In the genomic region with DNA sequence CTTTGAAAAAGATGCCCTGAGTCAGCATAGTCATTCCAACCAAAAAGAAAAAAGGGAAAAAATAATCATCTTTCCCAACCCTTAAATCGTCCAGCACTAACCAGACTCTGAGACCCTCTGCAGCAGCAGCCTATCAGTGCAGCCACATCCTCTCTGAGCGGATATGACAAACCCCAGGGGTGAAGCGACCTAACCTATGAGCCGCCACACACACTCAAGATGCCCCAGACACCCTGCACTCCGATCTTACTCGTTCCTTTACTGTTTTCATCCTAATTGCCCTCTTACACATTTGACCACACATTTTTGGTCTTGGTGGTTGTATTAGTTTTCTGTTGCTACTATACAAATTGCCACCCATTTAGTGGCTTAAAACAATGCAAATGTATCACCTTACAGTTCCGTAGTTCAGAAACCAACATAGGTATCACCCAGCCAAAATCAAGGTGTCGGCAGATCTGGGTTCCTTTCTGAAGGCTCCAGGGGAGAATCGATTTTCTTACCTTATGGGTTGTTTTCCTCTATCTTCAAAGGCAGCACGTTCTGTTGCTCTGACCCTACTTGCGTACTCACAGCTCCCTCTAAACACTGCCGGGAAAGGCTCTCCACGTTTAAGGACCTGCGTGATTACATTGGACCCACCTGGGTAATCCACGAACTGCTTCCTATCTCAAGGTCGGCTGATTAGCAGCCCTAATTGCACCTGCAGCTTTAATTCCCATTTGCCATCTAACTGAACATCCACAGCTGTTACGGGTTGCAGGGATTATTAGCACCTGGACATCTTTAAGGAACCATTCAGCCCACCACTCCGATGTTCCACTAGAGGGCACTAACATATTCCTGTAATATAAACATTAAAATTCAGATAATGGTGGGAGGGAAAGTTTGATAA, we compare ENCODE assay signal across 8 cellular contexts. TPM values are rescaled to one million over a fixed set of nuclear protein-coding genes. Genes with fewer than 3 reads are reported as not detected.
DNase-seq lines count a peak whose midpoint lies in the region; ATAC-seq and TF ChIP-seq lines count a peak whose summit lies in the region.

No MANE protein-coding gene starts in this region.

- peak in 2 of 3 donors; percentile 32 to 66 for DNase-seq in CD4-positive, CD25-positive, alpha-beta regulatory T cell
- DNase-seq in RPMI7951 (ENCODE audit: low read depth) (peak; percentile 29), choroid plexus epithelial cell (ENCODE audit: low read depth) (peak; percentile 58), neural crest cell (ENCODE audit: low read depth, low spot score) (no peak), NCI-H2196 (lab: John Stamatoyannopoulos, UW; ENCODE audit: unreplicated experiment) (no peak), DMS153 treated with DMSO at 0.1 percent for 48 hours (lab: John Stamatoyannopoulos, UW; ENCODE audit: unreplicated experiment) (no peak), mucosa of gallbladder (ENCODE audit: low spot score) (no peak)

- no peaks in the 10 kb centered on the region for H3K9me3 Mint-ChIP-seq in CD4-positive, CD25-positive, alpha-beta regulatory T cell
- no peaks in the 10 kb centered on the region for H3K9me3 Mint-ChIP-seq in neural crest cell

- H3K4me1 Mint-ChIP-seq in CD4-positive, CD25-positive, alpha-beta regulatory T cell: peaks cover 2 to 88% (median 39%) of the 10 kb centered on the region in 4 donors
- no peaks in the 10 kb centered on the region for H3K4me1 Mint-ChIP-seq in neural crest cell

- peak overlapping the region; percentile 66 for H3K27ac ChIP-seq in CD4-positive, CD25-positive, alpha-beta regulatory T cell (ENCODE audit: insufficient read depth, low read length, poor library complexity, severe bottlenecking)

- H3K36me3 Mint-ChIP-seq in CD4-positive, CD25-positive, alpha-beta regulatory T cell: no peaks in the 10 kb centered on the region
- H3K36me3 Mint-ChIP-seq in neural crest cell (ENCODE audit: low read depth): no peaks in the 10 kb centered on the region

- peak overlapping the region; percentile 87 to 97 (median 91) for H3K4me3 Mint-ChIP-seq in CD4-positive, CD25-positive, alpha-beta regulatory T cell
- no peak overlapping the region for H3K4me3 Mint-ChIP-seq in neural crest cell

- TF ChIP-seq CTCF in choroid plexus epithelial cell (conservative IDR thresholded peaks at IDR 0.05; ENCODE audit: low read depth, low read length): peak; percentile 78
- peak; percentile 67 for TF ChIP-seq CTCF in neural crest cell (conservative IDR thresholded peaks at IDR 0.05)

- no peaks in the 10 kb centered on the region for H3K27me3 Mint-ChIP-seq in CD4-positive, CD25-positive, alpha-beta regulatory T cell
- peaks cover 2% of the 10 kb centered on the region for H3K27me3 Mint-ChIP-seq in neural crest cell (ENCODE audit: low read depth)

- no peaks in the 10 kb centered on the region for H3K9me3 ChIP-seq in CD4-positive, CD25-positive, alpha-beta regulatory T cell (ENCODE audit: control insufficient read depth in 2 of 2, low read length in 2 of 2)

- H3K4me1 ChIP-seq in CD4-positive, CD25-positive, alpha-beta regulatory T cell (ENCODE audit: control insufficient read depth, insufficient read depth, low read length, poor library complexity, severe bottlenecking): peaks cover 43% of the 10 kb centered on the region

- peak overlapping the region; percentile 81 for H3K4me3 ChIP-seq in CD4-positive, CD25-positive, alpha-beta regulatory T cell (ENCODE audit: low read depth, low read length)
- no peak overlapping the region for H3K4me3 ChIP-seq in choroid plexus epithelial cell (ENCODE audit: low read depth, low read length)

- no peaks in the 10 kb centered on the region for H3K36me3 ChIP-seq in CD4-positive, CD25-positive, alpha-beta regulatory T cell (ENCODE audit: control insufficient read depth, insufficient read depth, low read length)

- H3K27me3 ChIP-seq in CD4-positive, CD25-positive, alpha-beta regulatory T cell (ENCODE audit: control insufficient read depth, insufficient read depth, low read length): no peaks in the 10 kb centered on the region

- peak; percentile 71 to 85 for ATAC-seq in CD4-positive, CD25-positive, alpha-beta regulatory T cell (ENCODE audit: low read depth in 2 of 2)
- ATAC-seq in GM19035 (IDR thresholded peaks at IDR 0.05; ENCODE audit: unreplicated experiment): peak; percentile 52

- peak overlapping the region; percentile 91 to 98 (median 95) for H3K27ac Mint-ChIP-seq in CD4-positive, CD25-positive, alpha-beta regulatory T cell
- H3K27ac Mint-ChIP-seq in neural crest cell (ENCODE audit: unreplicated experiment): no peak overlapping the region

RNA-seq across cellular contexts. Expression of gene PRSS1, which starts 37.3 kb away (rescaled TPM):
- total RNA-seq in CD4-positive, CD25-positive, alpha-beta regulatory T cell: not detected
- polyA plus RNA-seq in CD4-positive, CD25-positive, alpha-beta regulatory T cell: under 1 TPM in 1 of 4 donors, not detected in 3; 0.49 TPM
- total RNA-seq in RPMI7951 (2014; rRNA removed; shearing (Covaris generic)): not detected in 2 replicates
- not detected in 2 replicates for total RNA-seq in neural crest cell
- 30.7 TPM for total RNA-seq in mucosa of gallbladder

RNA-seq across cellular contexts. Expression of gene PRSS2, which starts 58.8 kb away (rescaled TPM):
- 0.52 TPM for total RNA-seq in CD4-positive, CD25-positive, alpha-beta regulatory T cell
- 1 to 10 TPM; 1.5 to 3.2 (median 2.7) TPM for polyA plus RNA-seq in CD4-positive, CD25-positive, alpha-beta regulatory T cell
- not detected in 2 replicates for total RNA-seq in RPMI7951 (2014; rRNA removed; shearing (Covaris generic))
- total RNA-seq in neural crest cell (not detected in 2 replicates), mucosa of gallbladder (94.5 TPM)

Comparison
In these comparisons a context has a peak if more than half of its experiments do, and no peak if none do; other contexts are left out.
1. DNase-seq: peak in CD4-positive, CD25-positive, alpha-beta regulatory T cell (2 of 3), RPMI7951 (single experiment) and choroid plexus epithelial cell (single experiment); none in neural crest cell (single experiment), NCI-H2196 (single experiment), DMS153 treated with DMSO at 0.1 percent for 48 hours (single experiment) and mucosa of gallbladder (single experiment).
2. RNA of gene PRSS1, which starts 37.3 kb away (total RNA-seq): 30.7 TPM in mucosa of gallbladder (single experiment); not detected in CD4-positive, CD25-positive, alpha-beta regulatory T cell (single experiment), not detected in RPMI7951 and not detected in neural crest cell; every median in the first group is over 10 times any median in the second.
3. RNA of gene PRSS2, which starts 58.8 kb away (total RNA-seq): 94.5 TPM in mucosa of gallbladder (single experiment); 0.52 TPM in CD4-positive, CD25-positive, alpha-beta regulatory T cell (single experiment), not detected in neural crest cell and not detected in RPMI7951; every median in the first group is over 10 times any median in the second.